ENCODE assay signal across 9 cellular contexts in the genomic region with DNA sequence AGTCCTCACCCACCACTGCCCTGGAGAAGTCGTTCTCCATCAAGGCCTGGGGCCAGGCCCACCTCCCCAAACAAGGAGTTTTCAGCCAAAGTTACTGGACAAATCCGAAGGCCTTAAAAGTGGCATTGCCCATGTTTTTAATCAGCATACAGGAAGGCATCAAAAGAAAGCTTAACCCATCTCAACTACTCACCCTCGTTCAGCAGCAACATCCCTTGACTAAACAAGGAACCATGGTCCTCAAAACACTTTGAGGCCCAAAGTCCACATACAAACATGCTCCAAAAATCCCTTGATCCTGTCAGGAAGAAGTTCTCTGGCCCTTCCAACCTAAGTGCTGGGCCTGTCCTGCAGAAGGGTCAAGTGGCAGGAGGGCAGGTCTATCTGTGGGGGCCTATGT. TPM values are rescaled to one million over a fixed set of nuclear protein-coding genes. Genes with fewer than 3 reads are reported as not detected.
DNase-seq lines count a peak whose midpoint lies in the region; ATAC-seq and TF ChIP-seq lines count a peak whose summit lies in the region.
"Had no signal": no experiment of that assay in that cellular context is flagged by ENCODE, and none has a peak within 500 bp of the region (broad histone marks: within the 10 kb centered on the region; RNA-seq: fewer than 3 reads in every experiment).

No MANE protein-coding gene starts in this region.

- WGBS in lower leg skin, 2 donors = 52 to 54% methylated on average over 3 of the region's 3 CpGs

- no peak for ATAC-seq in sciatic nerve

- H3K27ac ChIP-seq in SJSA1 = no peak overlapping the region

- no peaks in the 10 kb centered on the region for H3K9me3 ChIP-seq in SJSA1 (replicated peaks)

- no peak for DNase-seq in GM06990 (ENCODE audit: extremely low read depth, insufficient read length)
- DNase-seq in SJSA1 (ENCODE audit: low read depth in 1 of 2, low spot score in 2 of 2) = no peak
- DNase-seq in fibroblast of pulmonary artery (ENCODE audit: low read depth) = no peak
- DNase-seq in retinal pigment epithelial cell (ENCODE audit: low read depth) = no peak
- DNase-seq in GM19240 (ENCODE audit: insufficient read length, low spot score) = no peak
- DNase-seq in lower leg skin (ENCODE audit: low spot score in 2 of 2) = no peak
- DNase-seq in sciatic nerve (ENCODE audit: low spot score) = no peak
- no peak for DNase-seq in AG08396 (ENCODE audit: low spot score)
- DNase-seq: NCI-H187 treated with DMSO at 0.1 percent for 48 hours had no signal

- intact Hi-C loops in lower leg skin (cut with DNase I; ENCODE audit: low total_unique reads) = loop anchor here (10.0 kb wide), 2 partner anchors 89 to 161 kb away; partner anchors contain the start of gene NBL1
- intact Hi-C loops in sciatic nerve (cut with DNase I) = no loop called here

- TF ChIP-seq CTCF in GM06990 (IDR thresholded peaks at IDR 0.05; ENCODE audit: insufficient read depth, low read length, poor library complexity, severe bottlenecking) (no peak), fibroblast of pulmonary artery (IDR thresholded peaks at IDR 0.05; ENCODE audit: low read length, missing control alignments) (no peak), retinal pigment epithelial cell (conservative IDR thresholded peaks at IDR 0.05; ENCODE audit: low read depth, low read length) (no peak), lower leg skin (IDR thresholded peaks at IDR 0.05) (no peak)

- H3K4me1 ChIP-seq in SJSA1 (replicated peaks) = peaks cover 36% of the 10 kb centered on the region

- TF ChIP-seq POLR2A in lower leg skin (IDR thresholded peaks at IDR 0.05) = no peak

- H3K36me3 ChIP-seq in GM06990 (ENCODE audit: control insufficient read depth, insufficient read depth, low read length) = peaks cover 9% of the 10 kb centered on the region
- peaks cover 37% of the 10 kb centered on the region for H3K36me3 ChIP-seq in SJSA1

- peak overlapping the region; percentile 100 for H3K4me3 ChIP-seq in GM06990 (replicated peaks; ENCODE audit: low read depth, low read length)
- peak overlapping the region; percentile 93 for H3K4me3 ChIP-seq in SJSA1
- H3K4me3 ChIP-seq in fibroblast of pulmonary artery (replicated peaks; ENCODE audit: low read depth, low read length) = peak overlapping the region; percentile 78
- H3K4me3 ChIP-seq in retinal pigment epithelial cell (ENCODE audit: low read length) = peak overlapping the region; percentile 92
- no peak overlapping the region for H3K4me3 ChIP-seq in lower leg skin (ENCODE audit: low read depth, poor library complexity, severe bottlenecking)

- no peaks in the 10 kb centered on the region for H3K27me3 ChIP-seq in GM06990 (replicated peaks; ENCODE audit: control insufficient read depth, insufficient read depth, low read length)
- H3K27me3 ChIP-seq in SJSA1 (replicated peaks) = no peaks in the 10 kb centered on the region

RNA-seq across cellular contexts. Expression of gene CAPZB, which starts 1.6 kb away (rescaled TPM):
- 143 and 225 TPM in 2 replicates for total RNA-seq in SJSA1 (2014; rRNA removed; shearing (Covaris generic))
- total RNA-seq in lower leg skin = 100 to 1,000 TPM in 2 of 4 donors, 10 to 100 TPM in 2; 84.7 to 124 (median 103) TPM
- 198 TPM for total RNA-seq in sciatic nerve
